Comparison of ENCODE assay signal across 7 cellular contexts in the genomic region with DNA sequence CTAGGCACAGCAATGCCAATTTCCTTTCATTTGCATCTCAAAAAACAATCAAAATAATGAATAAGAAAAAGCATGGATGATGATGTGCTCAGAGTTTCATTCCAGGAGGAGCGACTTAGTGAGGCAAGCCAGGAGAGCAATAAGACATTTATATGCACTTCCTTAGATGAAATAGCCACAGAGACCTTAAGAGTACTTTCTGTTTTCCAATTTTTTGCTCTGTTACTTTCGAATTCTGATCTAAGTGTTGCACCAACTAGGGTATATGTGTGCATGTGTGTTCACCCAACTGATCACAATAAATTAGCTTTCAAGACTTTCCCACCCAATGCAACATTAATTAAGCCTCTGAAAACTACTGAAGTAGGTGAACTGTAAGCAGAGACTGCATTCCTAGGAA. TPM values are rescaled to one million over a fixed set of nuclear protein-coding genes. Genes with fewer than 3 reads are reported as not detected.
DNase-seq lines count a peak whose midpoint lies in the region; FAIRE-seq and TF ChIP-seq lines count a peak whose summit lies in the region.

No MANE protein-coding gene starts in this region.

- peaks cover 2% of the 10 kb centered on the region for H3K36me3 Mint-ChIP-seq in activated naive CD8-positive, alpha-beta T cell
- H3K36me3 Mint-ChIP-seq in immature natural killer cell = peaks cover 10 to 18% (median 15%) of the 10 kb centered on the region in 3 donors

- H3K4me3 ChIP-seq in HUES64 (ENCODE audit: low read length) = peak overlapping the region; percentile 64
- peak overlapping the region; percentile 32 to 72 (median 40) for H3K4me3 ChIP-seq in spleen

- H3K4me1 ChIP-seq in HUES64 (ENCODE audit: insufficient read depth, low read length) = peaks cover 3% of the 10 kb centered on the region
- H3K4me1 ChIP-seq in spleen = peaks cover 0 to 21% (median 16%) of the 10 kb centered on the region in 6 donors

- peaks cover 29% of the 10 kb centered on the region for H3K27me3 Mint-ChIP-seq in activated naive CD8-positive, alpha-beta T cell
- H3K27me3 Mint-ChIP-seq in immature natural killer cell (ENCODE audit: low read depth in 3 of 3) = peaks cover 0 to 3% (median 0%) of the 10 kb centered on the region in 3 donors

- intact Hi-C loops in spleen (cut with DNase I; ENCODE audit: low total_unique reads) = no loop called here

- no peak for TF ChIP-seq POLR2A in spleen (IDR thresholded peaks at IDR 0.05)

- DNase-seq in immature natural killer cell (peak; percentile 39 to 47 (median 44)), spleen (no peak), UCSD-AML1 (lab: John Stamatoyannopoulos, UW; ENCODE audit: unreplicated experiment) (no peak), NCI-H187 (lab: John Stamatoyannopoulos, UW) (no peak), frontal cortex (ENCODE audit: low spot score in 2 of 2) (no peak)

- no peak overlapping the region for H3K27ac ChIP-seq in HUES64 (ENCODE audit: low read depth, low read length)
- peak overlapping the region in 3 of 8 donors; percentile 28 to 75 (median 55) for H3K27ac ChIP-seq in spleen

- H3K27ac Mint-ChIP-seq in activated naive CD8-positive, alpha-beta T cell = no peak overlapping the region
- peak overlapping the region; percentile 85 to 95 (median 93) for H3K27ac Mint-ChIP-seq in immature natural killer cell

- no peaks in the 10 kb centered on the region for H3K9me3 Mint-ChIP-seq in activated naive CD8-positive, alpha-beta T cell (ENCODE audit: low read depth)
- H3K9me3 Mint-ChIP-seq in immature natural killer cell = no peaks in the 10 kb centered on the region

- peak overlapping the region; percentile 80 for H3K4me3 Mint-ChIP-seq in activated naive CD8-positive, alpha-beta T cell
- H3K4me3 Mint-ChIP-seq in immature natural killer cell = peak overlapping the region; percentile 92 to 98 (median 96)

- H3K4me1 Mint-ChIP-seq in activated naive CD8-positive, alpha-beta T cell (ENCODE audit: low read depth) = peaks cover 14% of the 10 kb centered on the region
- H3K4me1 Mint-ChIP-seq in immature natural killer cell = peaks cover 57 to 67% of the 10 kb centered on the region in 2 donors

- H3K9me3 ChIP-seq in HUES64 (ENCODE audit: insufficient read depth, low read depth, low read length) = no peaks in the 10 kb centered on the region
- peaks cover 0 to 9% (median 6%) of the 10 kb centered on the region in 8 donors for H3K9me3 ChIP-seq in spleen

- H3K36me3 ChIP-seq in HUES64 (ENCODE audit: insufficient read depth, low read length) (no peaks in the 10 kb centered on the region), spleen (no peaks in the 10 kb centered on the region)

- H3K27me3 ChIP-seq in HUES64 (ENCODE audit: insufficient read depth, low read length) = peaks cover 9% of the 10 kb centered on the region
- peaks cover 0 to 17% (median 3%) of the 10 kb centered on the region in 7 donors for H3K27me3 ChIP-seq in spleen (replicated peaks in 1 of 7)

- H3K9ac ChIP-seq in HUES64 (ENCODE audit: low read depth, low read length) = 0 out of 2 replicates have a peak overlapping the region, but pooled peaks have one; percentile 4

- no peak for FAIRE-seq in frontal cortex (lab: Jason Lieb, UNC)

- TF ChIP-seq CTCF in spleen (IDR thresholded peaks at IDR 0.05 in 8 of 11, conservative IDR thresholded peaks at IDR 0.05 in 3 of 11) = no peak

- WGBS in HUES64 = 56% methylated on average over 1 of the region's 2 CpGs
- 10 to 22% (median 14%) methylated on average over 2 of the region's 2 CpGs for WGBS in spleen, 5 donors

RNA-seq across cellular contexts. Expression of gene RAB27B, which starts 0.7 kb away (rescaled TPM):
- 0.20 TPM for polyA plus RNA-seq in HUES64 (2013, experiment 1 of 2)
- polyA plus RNA-seq in HUES64 (2013, experiment 2 of 2) = 0.25 TPM
- polyA plus RNA-seq in immature natural killer cell (1 to 10 TPM; 3.9 to 8.1 (median 6.3) TPM), spleen (under 1 TPM; 0.26 to 0.54 (median 0.41) TPM)
- total RNA-seq in spleen (1 to 10 TPM; 2.9 to 6.6 (median 3.7) TPM), frontal cortex (33.0 TPM)

Comparison
In these comparisons a context has a peak if more than half of its experiments do, and no peak if none do; other contexts are left out.
1. DNase-seq: peak in immature natural killer cell (3 of 3); none in spleen (single experiment), UCSD-AML1 (single experiment), NCI-H187 (0 of 2) and frontal cortex (0 of 2).